In the genomic region with DNA sequence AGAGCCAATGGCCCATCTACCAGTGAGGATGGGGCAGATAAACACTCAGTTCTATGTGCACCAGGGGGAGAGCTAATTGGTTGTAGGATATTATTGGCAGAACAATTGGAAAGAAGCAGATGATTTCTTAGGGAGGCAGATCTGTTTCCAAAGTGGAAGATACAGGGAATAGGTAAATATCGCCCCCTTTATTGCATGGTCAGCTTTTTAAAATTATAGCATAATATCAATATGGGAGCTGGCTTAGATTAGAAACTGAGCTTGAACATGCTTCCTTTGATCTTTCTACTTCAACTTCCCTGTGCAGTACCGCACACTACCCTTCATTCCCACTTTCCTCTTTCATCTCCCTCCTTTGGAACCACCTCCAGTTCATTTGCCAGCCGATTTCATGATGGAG, we compare ENCODE assay signal across 33 cellular contexts.
"Had no signal": no experiment of that assay in that cellular context is flagged by ENCODE, and none has a peak within 500 bp of the region (broad histone marks: within the 10 kb centered on the region; RNA-seq: fewer than 3 reads in every experiment).

No MANE protein-coding gene starts in this region.

- H3K4me3 ChIP-seq: adrenal gland, ascending aorta, body of pancreas, breast epithelium, cardiac muscle cell had no signal

- H3K27me3 ChIP-seq: adrenal gland, ascending aorta, body of pancreas, brain microvascular endothelial cell, breast epithelium, cardiac muscle cell had no signal

- H3K27ac ChIP-seq: adrenal gland, ascending aorta, body of pancreas, brain microvascular endothelial cell, breast epithelium, cardiac muscle cell had no signal

- DNase-seq: activated effector memory CD4-positive, alpha-beta T cell treated with anti-CD3 and anti-CD28 coated beads, Interleukin-2, amount 50 U/mL, for 16 hours; activated effector memory CD4-positive, alpha-beta T cell treated with Interleukin-2 at 50 U/mL for 16 hours; activated gamma-delta T cell; activated gamma-delta T cell treated with Interleukin-2 at 50 U/mL for 16 hours; activated naive CD4-positive, alpha-beta T cell; activated naive CD4-positive, alpha-beta T cell treated with anti-CD3 and anti-CD28 coated beads for 36 hours; activated naive CD4-positive, alpha-beta T cell treated with anti-CD3 and anti-CD28 coated beads, Interleukin-2, amount 10 ng/mL, durations not matched to agents 7 days and 5 days; activated naive CD4-positive, alpha-beta T cell treated with anti-CD3 and anti-CD28 coated beads, Interleukin-2, amount 50 U/mL, for 16 hours; activated naive CD4-positive, alpha-beta T cell treated with Interleukin-2 at 50 U/mL for 16 hours; activated naive CD8-positive, alpha-beta T cell treated with anti-CD3 and anti-CD28 coated beads for 36 hours; activated naive CD8-positive, alpha-beta T cell treated with anti-CD3 and anti-CD28 coated beads, Interleukin-2, amount 10 ng/mL, durations not matched to agents 7 days and 5 days; activated naive CD8-positive, alpha-beta T cell treated with anti-CD3 and anti-CD28 coated beads, Interleukin-2, amount 50 U/mL, for 24 hours; activated T-cell treated with anti-CD3 and anti-CD28 coated beads, Interleukin-2, amount 50 U/mL, for 24 hours; activated T-cell treated with anti-CD3 and anti-CD28 coated beads, Interleukin-2, amount 50 U/mL, for 4 hours; activated T-cell treated with anti-CD3 and anti-CD28 coated beads, Interleukin-2, amount 50 U/mL, for 48 hours; activated T-cell treated with anti-CD3 and anti-CD28 coated beads, Interleukin-2, amount 50 U/mL, for 72 hours; adrenal gland; amniotic stem cell; amygdala; anterior cingulate cortex; aorta; body of pancreas; brain microvascular endothelial cell; caudate nucleus; central memory CD4-positive, alpha-beta T cell; cerebellar nuclear complex had no signal

- ATAC-seq: activated naive CD4-positive, alpha-beta T cell treated with anti-CD3 and anti-CD28 coated beads, Interleukin-2, amount 50 U/mL, for 72 hours; activated naive CD8-positive, alpha-beta T cell treated with anti-CD3 and anti-CD28 coated beads, Interleukin-2, amount 50 U/mL, for 24 hours; activated T-cell treated with anti-CD3 and anti-CD28 coated beads, Interleukin-2, amount 50 U/mL, for 4 hours; activated T-cell treated with anti-CD3 and anti-CD28 coated beads, Interleukin-2, amount 50 U/mL, for 72 hours; activated T-helper 17 cell treated with anti-CD3 and anti-CD28 coated beads, Interleukin-2, amount 50 U/mL, for 72 hours; body of pancreas had no signal

- H3K4me1 ChIP-seq: adrenal gland, ascending aorta, body of pancreas, breast epithelium had no signal

- H3K9me3 ChIP-seq: adrenal gland, ascending aorta, body of pancreas, breast epithelium had no signal

- FAIRE-seq: astrocyte, bronchial epithelial cell had no signal

- H3K36me3 ChIP-seq: adrenal gland, ascending aorta, brain microvascular endothelial cell, breast epithelium, cardiac muscle cell had no signal
